12 cellular contexts compared by ENCODE assay signal in genomic region chr1:39593386-39593785, GRCh38. TPM values are rescaled to one million over a fixed set of nuclear protein-coding genes. Genes with fewer than 3 reads are reported as not detected.
"Had no signal": no experiment of that assay in that cellular context is flagged by ENCODE, and none has a peak within 500 bp of the region (broad histone marks: within the 10 kb centered on the region; RNA-seq: fewer than 3 reads in every experiment).

No MANE protein-coding gene starts in this region.

- DNase-seq: GM23248, GOT3, H7, H9, HCEC 1CT, HFFc6 had no signal

- H3K27ac Mint-ChIP-seq: GM23338, H9, HFFc6 had no signal

- H3K36me3 ChIP-seq: HAP-1 had no signal

- H3K4me2 ChIP-seq: GM23338 had no signal

- H3K4me3 ChIP-seq: GM23248, GM23338, HAP-1 had no signal

- H3K4me3 Mint-ChIP-seq: GM23338, H9, HFFc6 had no signal

- H3K4me1 ChIP-seq: HAP-1 had no signal

- H3K4me1 Mint-ChIP-seq: GM23338 had no signal

- H3K9ac ChIP-seq: GM23248 had no signal

- FAIRE-seq: H1, H54 had no signal

- H3K27ac ChIP-seq: GM23248 had no signal

- H3K9me3 Mint-ChIP-seq: GM23338, H9, HFFc6 had no signal

- ATAC-seq: GM23338, HCT116 had no signal

- H3K9me3 ChIP-seq: HAP-1 had no signal

- H2AFZ ChIP-seq: GM23248, GM23338 had no signal

RNA-seq across cellular contexts. Expression of gene HEYL, which starts 46.1 kb away (rescaled TPM):
- total RNA-seq: GM23248, H4, HFFc6 had no signal
- polyA plus RNA-seq: GM23248 had no signal
